26 cellular contexts compared by ENCODE assay signal in the genomic region with DNA sequence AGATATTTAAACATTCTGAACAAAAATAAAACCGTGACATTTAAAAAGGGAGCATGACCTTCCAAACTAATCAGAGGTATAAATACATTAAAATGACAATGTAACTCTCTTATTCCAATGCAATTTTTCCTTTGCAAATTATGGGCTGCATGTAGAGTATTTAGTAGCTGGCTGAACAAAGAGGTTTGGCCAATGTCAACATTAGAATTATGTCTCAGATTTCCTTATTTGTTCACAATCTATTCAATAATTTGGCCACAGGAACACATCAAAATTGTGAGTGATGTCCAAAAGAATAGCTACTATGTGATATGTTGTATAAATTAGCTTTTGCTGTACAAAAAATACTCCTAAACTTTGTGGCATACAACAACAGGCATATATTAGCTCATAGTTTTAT.
"Had no signal": no experiment of that assay in that cellular context is flagged by ENCODE, and none has a peak within 500 bp of the region (broad histone marks: within the 10 kb centered on the region; RNA-seq: fewer than 3 reads in every experiment).

No MANE protein-coding gene starts in this region.

- FAIRE-seq: TTC549 had no signal

- ATAC-seq: activated T-cell treated with anti-CD3 and anti-CD28 coated beads, Interleukin-2, amount 50 U/mL, for 4 hours; Panc1; T-cell had no signal

- H3K27ac ChIP-seq: brain microvascular endothelial cell, cardiac muscle cell, RWPE1, SJSA1 had no signal

- H3K9me3 ChIP-seq: SJSA1 had no signal

- DNase-seq: activated B cell treated with CpG ODN at 0.5 μM for 24 hours; activated CD4-positive, alpha-beta T cell treated with anti-CD3 and anti-CD28 coated beads for 1 hour; activated CD4-positive, alpha-beta T cell treated with anti-CD3 and anti-CD28 coated beads, Interleukin-2, amount 10 ng/mL, durations not matched to agents 24 days and 14 days; activated CD4-positive, alpha-beta T cell treated with anti-CD3 and anti-CD28 coated beads, Interleukin-2, amount 50 U/mL, for 48 hours; activated CD8-positive, alpha-beta memory T cell treated with anti-CD3 and anti-CD28 coated beads for 24 hours; activated gamma-delta T cell; activated naive CD4-positive, alpha-beta T cell treated with anti-CD3 and anti-CD28 coated beads, Interleukin-2, amount 10 ng/mL, durations not matched to agents 7 days and 5 days; activated naive CD8-positive, alpha-beta T cell treated with anti-CD3 and anti-CD28 coated beads for 36 hours; activated T-cell treated with anti-CD3 and anti-CD28 coated beads, Interleukin-2, amount 50 U/mL, for 4 hours; brain microvascular endothelial cell; KG1; NCI-H1048; NCI-H1694; NCI-H510A treated with DMSO at 0.1 percent for 48 hours; NCI-H774; NK-92 treated with Interleukin-12 subunit alpha and Interleukin-12 subunit beta, amount 100 ng/mL, for 24 hours; OCI-M1; Right ventricle myocardium superior; T-cell; T-helper 2 cell; T1000 had no signal

- H3K27me3 ChIP-seq: brain microvascular endothelial cell, cardiac muscle cell, SJSA1 had no signal

- H3K4me3 ChIP-seq: cardiac muscle cell, SJSA1 had no signal

- H3K36me3 ChIP-seq: brain microvascular endothelial cell, cardiac muscle cell, SJSA1 had no signal
